In genomic region chr1:27097484-27097917, GRCh38 we compare ENCODE assay signal across 1 cellular context.
TF ChIP-seq lines count a peak whose summit lies in the region.

No MANE protein-coding gene starts in this region.

TF ChIP-seq in GM12878, 131 proteins besides CTCF, POLR2A, EP300 and RAD21 (continued from another document):
- TF ChIP-seq, protein P1, sequence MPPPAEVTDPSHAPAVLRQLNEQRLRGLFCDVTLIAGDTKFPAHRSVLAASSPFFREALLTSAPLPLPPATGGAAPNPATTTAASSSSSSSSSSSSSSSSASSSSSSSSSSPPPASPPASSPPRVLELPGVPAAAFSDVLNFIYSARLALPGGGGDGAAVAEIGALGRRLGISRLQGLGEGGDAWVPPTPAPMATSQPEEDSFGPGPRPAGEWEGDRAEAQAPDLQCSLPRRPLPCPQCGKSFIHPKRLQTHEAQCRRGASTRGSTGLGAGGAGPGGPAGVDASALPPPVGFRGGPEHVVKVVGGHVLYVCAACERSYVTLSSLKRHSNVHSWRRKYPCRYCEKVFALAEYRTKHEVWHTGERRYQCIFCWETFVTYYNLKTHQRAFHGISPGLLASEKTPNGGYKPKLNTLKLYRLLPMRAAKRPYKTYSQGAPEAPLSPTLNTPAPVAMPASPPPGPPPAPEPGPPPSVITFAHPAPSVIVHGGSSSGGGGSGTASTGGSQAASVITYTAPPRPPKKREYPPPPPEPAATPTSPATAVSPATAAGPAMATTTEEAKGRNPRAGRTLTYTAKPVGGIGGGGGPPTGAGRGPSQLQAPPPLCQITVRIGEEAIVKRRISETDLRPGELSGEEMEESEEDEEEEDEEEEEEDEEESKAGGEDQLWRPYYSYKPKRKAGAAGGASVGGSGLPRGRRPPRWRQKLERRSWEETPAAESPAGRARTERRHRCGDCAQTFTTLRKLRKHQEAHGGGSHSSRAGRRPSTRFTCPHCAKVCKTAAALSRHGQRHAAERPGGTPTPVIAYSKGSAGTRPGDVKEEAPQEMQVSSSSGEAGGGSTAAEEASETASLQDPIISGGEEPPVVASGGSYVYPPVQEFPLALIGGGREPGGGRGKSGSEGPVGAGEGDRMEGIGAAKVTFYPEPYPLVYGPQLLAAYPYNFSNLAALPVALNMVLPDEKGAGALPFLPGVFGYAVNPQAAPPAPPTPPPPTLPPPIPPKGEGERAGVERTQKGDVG (CRISPR knock-in tag; IDR thresholded peaks at IDR 0.05): no peak
- TF ChIP-seq RB1 (IDR thresholded peaks at IDR 0.05; ENCODE audit: borderline replicate concordance): peak; percentile 77; the same call in 1 of the 2 replicates
- TF ChIP-seq IRF4 (IDR thresholded peaks at IDR 0.05; ENCODE audit: low read depth, low read length): no peak
- no peak for TF ChIP-seq ZNF622 (IDR thresholded peaks at IDR 0.05)
- TF ChIP-seq FOXM1 (IDR thresholded peaks at IDR 0.05; ENCODE audit: low read depth, low read length): no peak
- TF ChIP-seq HDAC2 (IDR thresholded peaks at IDR 0.05): no peak
- no peak for TF ChIP-seq PKNOX1 (IDR thresholded peaks at IDR 0.05)
- TF ChIP-seq YY1 (IDR thresholded peaks at IDR 0.05; ENCODE audit: low read depth, low read length): 0 out of 2 replicates have a peak, but pooled peaks have one; percentile 57
